In the genomic region with DNA sequence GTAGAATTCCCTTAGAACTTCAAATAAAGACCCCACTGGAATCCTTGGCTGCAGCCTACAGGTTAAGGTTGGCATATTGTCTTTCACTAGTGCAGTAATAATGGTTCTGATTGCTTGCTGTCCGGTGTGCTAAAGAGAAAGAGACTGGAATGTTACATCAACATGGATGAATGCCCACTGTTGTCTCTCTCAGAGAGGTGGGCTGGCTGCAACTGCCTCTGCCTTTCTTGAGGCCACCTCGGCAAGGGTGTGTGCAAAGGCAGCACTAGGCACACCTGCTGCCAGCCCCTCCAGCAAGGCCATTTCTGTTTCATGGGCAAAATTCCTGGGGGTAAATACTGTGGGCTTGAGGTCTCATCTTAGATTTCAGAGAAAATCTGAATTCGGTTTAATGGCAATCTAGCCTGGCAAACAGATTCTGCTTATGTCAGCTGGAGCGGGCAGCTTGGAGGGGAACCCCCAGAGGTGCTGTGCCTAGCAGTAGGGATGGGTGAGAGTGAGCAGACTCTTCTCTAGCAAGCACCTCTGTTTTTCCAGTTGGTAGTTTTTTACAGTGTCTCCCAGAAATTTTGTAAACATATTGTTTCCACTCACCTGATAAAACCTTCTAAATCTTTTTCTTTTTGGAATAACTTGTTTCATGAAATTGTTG, we compare ENCODE assay signal across 13 cellular contexts.
"Had no signal": no experiment of that assay in that cellular context is flagged by ENCODE, and none has a peak within 500 bp of the region (broad histone marks: within the 10 kb centered on the region; RNA-seq: fewer than 3 reads in every experiment).

No MANE protein-coding gene starts in this region.

- H3K27me3 Mint-ChIP-seq: stimulated activated naive CD8-positive, alpha-beta T cell treated with anti-CD3 and anti-CD28 coated beads, Interleukin-15, amount 100 ng/mL, for 72 hours had no signal

- DNase-seq: activated CD4-positive, alpha-beta T cell treated with anti-CD3 and anti-CD28 coated beads, Interleukin-2, amount 50 U/mL, for 48 hours; activated naive CD4-positive, alpha-beta T cell treated with anti-CD3 and anti-CD28 coated beads for 36 hours; activated T-cell treated with anti-CD3 and anti-CD28 coated beads, Interleukin-2, amount 50 U/mL, for 1 hour; effector CD8-positive, alpha-beta T cell; foreskin fibroblast; glutamatergic neuron; lower lobe of right lung; spleen; stimulated activated naive CD8-positive, alpha-beta T cell treated with anti-CD3 and anti-CD28 coated beads, Interleukin-15, amount 100 ng/mL, for 72 hours; T-helper 9 cell; upper lobe of left lung had no signal

- H3K27ac Mint-ChIP-seq: activated naive CD4-positive, alpha-beta T cell treated with anti-CD3 and anti-CD28 coated beads for 36 hours; activated T-helper 2 cell treated with anti-CD3 and anti-CD28 coated beads, Interferon-gamma antibody, Interleukin-2, Interleukin-4, amounts not matched to agents 10 μg/mL and 5 μg/mL and 100 μg/mL, durations not matched to agents 14 hours and 24 hours and 36 hours had no signal

- H3K4me3 ChIP-seq: lower lobe of right lung, prostate gland, upper lobe of left lung had no signal

- H3K27ac ChIP-seq: lower lobe of right lung, prostate gland, spleen, upper lobe of left lung had no signal

- H3K9me3 Mint-ChIP-seq: activated naive CD4-positive, alpha-beta T cell treated with anti-CD3 and anti-CD28 coated beads for 36 hours; activated T-helper 2 cell treated with anti-CD3 and anti-CD28 coated beads, Interferon-gamma antibody, Interleukin-2, Interleukin-4, amounts not matched to agents 10 μg/mL and 5 μg/mL and 100 μg/mL, durations not matched to agents 14 hours and 24 hours and 36 hours; stimulated activated naive CD8-positive, alpha-beta T cell treated with anti-CD3 and anti-CD28 coated beads, Interleukin-15, amount 100 ng/mL, for 72 hours had no signal

- H3K27me3 ChIP-seq: spleen, upper lobe of left lung had no signal

- H3K36me3 ChIP-seq: lower lobe of right lung, prostate gland, spleen, upper lobe of left lung had no signal

- H3K4me3 Mint-ChIP-seq: activated naive CD4-positive, alpha-beta T cell treated with anti-CD3 and anti-CD28 coated beads for 36 hours; stimulated activated naive CD8-positive, alpha-beta T cell treated with anti-CD3 and anti-CD28 coated beads, Interleukin-15, amount 100 ng/mL, for 72 hours had no signal

- H3K4me1 ChIP-seq: prostate gland had no signal

- H3K9me3 ChIP-seq: lower lobe of right lung, prostate gland, upper lobe of left lung had no signal
